In genomic region chr13:36866232-36866631, GRCh38 we compare ENCODE assay signal across 10 cellular contexts.
"Had no signal": no experiment of that assay in that cellular context is flagged by ENCODE, and none has a peak within 500 bp of the region (broad histone marks: within the 10 kb centered on the region; RNA-seq: fewer than 3 reads in every experiment).

No MANE protein-coding gene starts in this region.

- FAIRE-seq: H1, H54, K562 had no signal

- H3K4me3 ChIP-seq: GM23338, K562 had no signal

- DNase-seq: H9, HCEC 1CT, HFFc6, IMR-90, KG1 had no signal

- ATAC-seq: GM23338, K562 had no signal

- H3K27ac ChIP-seq: HL-60 had no signal
